ENCODE assay signal across 1 cellular context in the genomic region with DNA sequence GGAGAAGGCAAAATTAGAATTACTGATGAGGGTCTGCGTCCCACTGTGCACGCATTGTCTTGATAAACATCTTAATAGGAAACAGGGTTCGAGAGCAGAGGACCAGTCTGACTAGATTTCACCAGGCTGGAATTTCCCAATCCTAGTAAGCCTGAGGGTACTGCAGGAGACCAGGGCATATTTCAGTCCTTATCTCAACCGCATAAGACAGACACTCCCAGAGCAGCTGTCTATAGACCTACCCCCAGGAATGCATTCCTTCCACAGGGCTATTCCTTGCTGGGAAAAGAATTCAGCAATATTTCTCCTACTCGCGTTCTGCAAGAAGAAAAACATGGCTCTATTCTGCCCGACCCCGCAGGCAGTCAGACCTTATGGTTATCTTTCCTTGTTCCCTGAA.
A peak's percentile ranks its signal among the peaks of the same experiment; 100 is the strongest.
TF ChIP-seq lines count a peak whose summit lies in the region.

No MANE protein-coding gene starts in this region.

TF ChIP-seq in HCT116, 20 proteins besides CTCF, POLR2A, EP300 and RAD21:
- peak; percentile 70 for TF ChIP-seq CBX3 (IDR thresholded peaks at IDR 0.05; ENCODE audit: low read depth)
